ENCODE assay signal across 14 cellular contexts in the genomic region with DNA sequence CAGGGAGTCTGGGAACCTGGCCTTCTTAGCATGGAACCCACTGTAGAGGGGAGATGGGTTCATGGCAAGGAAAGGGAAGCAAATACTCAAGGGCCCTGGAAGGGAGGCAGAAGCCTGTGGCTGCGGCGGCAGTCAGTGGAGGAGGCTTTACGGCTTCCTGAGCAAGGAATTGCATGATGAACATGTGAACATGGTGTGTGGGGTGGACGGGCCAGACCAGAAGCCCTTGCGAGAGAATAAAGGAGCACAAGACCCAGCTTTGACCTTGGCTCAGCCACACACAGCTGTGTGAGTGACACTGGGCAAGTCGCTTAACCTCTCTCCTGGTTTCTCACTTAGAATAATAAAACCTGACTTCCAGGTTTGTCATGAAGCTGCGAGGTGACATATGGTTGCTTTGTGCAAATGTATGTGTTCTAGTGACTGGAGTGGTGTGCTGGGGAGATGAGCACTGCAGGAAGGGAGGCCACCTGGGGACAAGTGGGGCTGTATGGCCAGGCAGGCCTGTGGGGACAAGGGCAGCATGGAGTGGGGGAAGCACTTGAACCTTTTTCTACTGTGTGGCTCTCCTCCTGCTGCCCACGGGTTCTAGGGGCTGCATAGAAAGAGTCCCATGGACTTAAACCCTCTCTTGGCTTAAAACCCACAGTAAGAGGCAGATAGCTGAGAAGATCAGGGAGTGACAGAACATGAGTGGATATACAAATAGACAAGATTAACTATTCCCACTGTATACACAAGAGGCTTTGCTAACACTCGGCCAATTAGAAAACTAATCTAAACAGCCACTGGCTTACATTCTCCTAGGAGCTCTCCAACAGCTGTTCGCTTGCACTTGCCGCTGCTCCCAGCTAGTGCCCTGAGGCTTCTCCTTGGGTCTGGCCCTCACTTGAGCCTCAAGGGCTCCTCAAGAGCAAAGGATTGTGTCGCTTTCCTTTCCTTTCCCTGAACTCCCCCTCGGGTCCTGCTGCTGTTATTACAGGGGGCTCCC.
DNase-seq lines count a peak whose midpoint lies in the region; ATAC-seq and TF ChIP-seq lines count a peak whose summit lies in the region.
"Had no signal": no experiment of that assay in that cellular context is flagged by ENCODE, and none has a peak within 500 bp of the region (broad histone marks: within the 10 kb centered on the region; RNA-seq: fewer than 3 reads in every experiment).

No MANE protein-coding gene starts in this region.

- TF ChIP-seq CTCF in WTC11 (IDR thresholded peaks at IDR 0.05) = no peak
- no peak for TF ChIP-seq CTCF in nephron (IDR thresholded peaks at IDR 0.05; ENCODE audit: unreplicated experiment in 3 of 3)
- no peak for TF ChIP-seq CTCF in GM13976 (IDR thresholded peaks at IDR 0.05; ENCODE audit: borderline replicate concordance, control extremely low read depth, extremely low read depth, insufficient read depth, missing control alignments)
- TF ChIP-seq CTCF in H9 (conservative IDR thresholded peaks at IDR 0.05) = no peak

- no peak overlapping the region for H3K9ac ChIP-seq in H9 (ENCODE audit: extremely low read depth, insufficient read length, low read length)

- H2BK12ac ChIP-seq in H9 (ENCODE audit: insufficient read length, low read depth, low read length) = no peak overlapping the region

- H4K5ac ChIP-seq in H9 (ENCODE audit: insufficient read length, low read depth, low read length) = no peak overlapping the region

- peaks cover 19% of the 10 kb centered on the region for H3K4me1 ChIP-seq in H9 (ENCODE audit: insufficient read depth, low read length)

- H2AK5ac ChIP-seq in H9 (ENCODE audit: insufficient read length, low read length) = no peak overlapping the region

- H3K4me2 ChIP-seq in H9 (ENCODE audit: insufficient read depth, insufficient read length, low read length) = no peak overlapping the region

- H3K23ac ChIP-seq in H9 (ENCODE audit: insufficient read length, low read depth, low read length) = no peak overlapping the region

- H3K79me2 ChIP-seq in H9 (ENCODE audit: insufficient read depth, low read length) = no peaks in the 10 kb centered on the region

- H2AFZ ChIP-seq in H9 (ENCODE audit: low read length) = no peak overlapping the region

- H3K27ac Mint-ChIP-seq in WTC11 (peak overlapping the region; percentile 52; the same call in 1 of the 2 replicates), nephron (peak overlapping the region; percentile 77 to 99 (median 83)), H9 (peak overlapping the region in 1 of 3 experiments; percentile 46; a peak in 3 of 7 replicates)
- H3K27ac Mint-ChIP-seq in activated CD4-positive, alpha-beta memory T cell treated with anti-CD3 and anti-CD28 coated beads, Interleukin-2, amount 10 ng/mL, durations not matched to agents 7 days and 5 days = no peak overlapping the region
- H3K27ac Mint-ChIP-seq: activated naive CD4-positive, alpha-beta T cell treated with anti-CD3 and anti-CD28 coated beads, Interleukin-2, amount 10 ng/mL, durations not matched to agents 7 days and 5 days had no signal

- H3K9me3 Mint-ChIP-seq in WTC11 = no peaks in the 10 kb centered on the region
- no peaks in the 10 kb centered on the region for H3K9me3 Mint-ChIP-seq in nephron
- H3K9me3 Mint-ChIP-seq in activated CD4-positive, alpha-beta memory T cell treated with anti-CD3 and anti-CD28 coated beads, Interleukin-2, amount 10 ng/mL, durations not matched to agents 7 days and 5 days = no peaks in the 10 kb centered on the region
- H3K9me3 Mint-ChIP-seq in H9 = no peaks in the 10 kb centered on the region
- H3K9me3 Mint-ChIP-seq: activated naive CD4-positive, alpha-beta T cell treated with anti-CD3 and anti-CD28 coated beads, Interleukin-2, amount 10 ng/mL, durations not matched to agents 7 days and 5 days had no signal

- no peak overlapping the region for H2BK5ac ChIP-seq in H9 (ENCODE audit: insufficient read length, low read length)

- H3K27ac ChIP-seq in H9 (ENCODE audit: insufficient read length, low read depth, low read length) = no peak overlapping the region
- H3K27ac ChIP-seq: brain microvascular endothelial cell, thoracic aorta had no signal

- no peak; the same call in 1 of the 2 replicates for ATAC-seq in WTC11

- H3K4me3 Mint-ChIP-seq in WTC11 (no peak overlapping the region), nephron (peak overlapping the region in 1 of 3 experiments; percentile 1), H9 (no peak overlapping the region)
- no peak overlapping the region for H3K4me3 Mint-ChIP-seq in activated CD4-positive, alpha-beta memory T cell treated with anti-CD3 and anti-CD28 coated beads, Interleukin-2, amount 10 ng/mL, durations not matched to agents 7 days and 5 days
- H3K4me3 Mint-ChIP-seq: activated naive CD4-positive, alpha-beta T cell treated with anti-CD3 and anti-CD28 coated beads, Interleukin-2, amount 10 ng/mL, durations not matched to agents 7 days and 5 days had no signal

- H3K79me1 ChIP-seq in H9 (ENCODE audit: insufficient read depth, low read depth, low read length, poor library complexity, severe bottlenecking) = no peaks in the 10 kb centered on the region

- POLR2A ChIA-PET in WTC11 (lab: Charles Lee) = interaction anchor here (1.3 kb wide), 1 partner anchor 15 kb away, joined by 3 read pairs; no protein-coding TSS in a partner anchor
- POLR2A ChIA-PET in activated CD4-positive, alpha-beta memory T cell treated with anti-CD3 and anti-CD28 coated beads, Interleukin-2, amount 10 ng/mL, durations not matched to agents 7 days and 5 days (lab: Charles Lee) = no interaction called here

- H3K9me3 ChIP-seq in H9 (ENCODE audit: control insufficient read depth, low read depth, low read length) = no peaks in the 10 kb centered on the region
- H3K9me3 ChIP-seq: thoracic aorta had no signal

- no peak overlapping the region for H2BK20ac ChIP-seq in H9 (ENCODE audit: low read depth, low read length, poor library complexity, severe bottlenecking)

- no peak overlapping the region for H4K91ac ChIP-seq in H9 (ENCODE audit: insufficient read length, low read depth, low read length)

- peaks cover 51% of the 10 kb centered on the region for H3K4me1 Mint-ChIP-seq in WTC11
- peaks cover 82% of the 10 kb centered on the region for H3K4me1 Mint-ChIP-seq in nephron
- no peaks in the 10 kb centered on the region for H3K4me1 Mint-ChIP-seq in activated CD4-positive, alpha-beta memory T cell treated with anti-CD3 and anti-CD28 coated beads, Interleukin-2, amount 10 ng/mL, durations not matched to agents 7 days and 5 days
- H3K4me1 Mint-ChIP-seq in H9 = peaks cover 53 to 54% of the 10 kb centered on the region in 2 experiments
- H3K4me1 Mint-ChIP-seq: activated naive CD4-positive, alpha-beta T cell treated with anti-CD3 and anti-CD28 coated beads, Interleukin-2, amount 10 ng/mL, durations not matched to agents 7 days and 5 days had no signal

- H3K23me2 ChIP-seq in H9 (ENCODE audit: insufficient read length, low read depth, low read length, poor library complexity, severe bottlenecking) = no peaks in the 10 kb centered on the region

- H3K36me3 Mint-ChIP-seq in WTC11 = no peaks in the 10 kb centered on the region
- H3K36me3 Mint-ChIP-seq in nephron (ENCODE audit: low read depth) = no peaks in the 10 kb centered on the region
- no peaks in the 10 kb centered on the region for H3K36me3 Mint-ChIP-seq in activated CD4-positive, alpha-beta memory T cell treated with anti-CD3 and anti-CD28 coated beads, Interleukin-2, amount 10 ng/mL, durations not matched to agents 7 days and 5 days (ENCODE audit: low read depth)
- H3K36me3 Mint-ChIP-seq in H9 (ENCODE audit: insufficient read depth in 1 of 3, low read depth in 3 of 3) = no peaks in the 10 kb centered on the region
- H3K36me3 Mint-ChIP-seq: activated naive CD4-positive, alpha-beta T cell treated with anti-CD3 and anti-CD28 coated beads, Interleukin-2, amount 10 ng/mL, durations not matched to agents 7 days and 5 days had no signal

- no peak overlapping the region for H2BK120ac ChIP-seq in H9 (ENCODE audit: low read depth, low read length, poor library complexity, severe bottlenecking)

- no peak overlapping the region for H3K4ac ChIP-seq in H9 (ENCODE audit: low read depth, low read length)

- no peaks in the 10 kb centered on the region for H3K27me3 ChIP-seq in H9 (ENCODE audit: insufficient read depth, low read length)

- H3K14ac ChIP-seq in H9 (ENCODE audit: insufficient read depth, low read length) = no peak overlapping the region; the same call in 1 of the 2 replicates

- DNase-seq in DMS53 treated with DMSO at 0.1 percent for 48 hours (lab: John Stamatoyannopoulos, UW; ENCODE audit: unreplicated experiment) (peak; percentile 90), NCI-H2029 (lab: John Stamatoyannopoulos, UW) (peak; percentile 85), WTC11 (ENCODE audit: low spot score) (no peak), GM13976 (ENCODE audit: low spot score) (no peak), H9 (no peak)
- DNase-seq in activated CD4-positive, alpha-beta memory T cell treated with anti-CD3 and anti-CD28 coated beads, Interleukin-2, amount 10 ng/mL, durations not matched to agents 7 days and 5 days = no peak
- DNase-seq in activated CD4-positive, CD25-positive, alpha-beta regulatory T cell treated with anti-CD3 and anti-CD28 coated beads, Interleukin-2, amount 50 U/mL, for 72 hours = no peak
- DNase-seq: activated naive CD4-positive, alpha-beta T cell treated with anti-CD3 and anti-CD28 coated beads, Interleukin-2, amount 10 ng/mL, durations not matched to agents 7 days and 5 days; AML-193; brain microvascular endothelial cell; effector CD4-positive, alpha-beta T cell; NCI-H1048 had no signal

- H4K8ac ChIP-seq in H9 (replicated peaks; ENCODE audit: insufficient read length, low read depth, low read length) = no peak overlapping the region

- H3T11ph ChIP-seq in H9 (ENCODE audit: low read length) = no peak overlapping the region

- H2BK15ac ChIP-seq in H9 (ENCODE audit: low read depth, low read length) = no peak overlapping the region

- H3K18ac ChIP-seq in H9 (ENCODE audit: insufficient read length, low read depth, low read length) = no peak overlapping the region

- CTCF ChIA-PET in WTC11 (lab: Charles Lee) = interaction anchor here (1.5 kb wide), 1 partner anchor 64 kb away, joined by 4 read pairs; no protein-coding TSS in a partner anchor
- CTCF ChIA-PET in activated CD4-positive, alpha-beta memory T cell treated with anti-CD3 and anti-CD28 coated beads, Interleukin-2, amount 10 ng/mL, durations not matched to agents 7 days and 5 days (lab: Charles Lee) = no interaction called here

- H4K20me1 ChIP-seq in H9 (ENCODE audit: control insufficient read depth, insufficient read depth, insufficient read length) = peaks cover 2% of the 10 kb centered on the region

- H3K56ac ChIP-seq in H9 (ENCODE audit: insufficient read length, low read depth, low read length) = no peak overlapping the region

- in situ Hi-C loops in GM13976 (cut with MboI; ENCODE audit: low sequenced_read_pairs, unreplicated experiment) = no loop called here

- H3K27me3 Mint-ChIP-seq in WTC11 (ENCODE audit: low read depth) = no peaks in the 10 kb centered on the region
- peaks cover 5% of the 10 kb centered on the region for H3K27me3 Mint-ChIP-seq in nephron (ENCODE audit: low read depth)
- H3K27me3 Mint-ChIP-seq in activated CD4-positive, alpha-beta memory T cell treated with anti-CD3 and anti-CD28 coated beads, Interleukin-2, amount 10 ng/mL, durations not matched to agents 7 days and 5 days = peaks cover 13% of the 10 kb centered on the region
- H3K27me3 Mint-ChIP-seq in H9 (ENCODE audit: low read depth) = peaks cover 1% of the 10 kb centered on the region; the same call in 1 of the 2 replicates

- no CpG with 5 or more reads among the region's 13 CpGs for WGBS in H9 (ENCODE audit: extremely low coverage, insufficient read length, low lambda C conversion rate)

Comparison
In these comparisons a context has a peak if more than half of its experiments do, and no peak if none do; other contexts are left out.
1. DNase-seq: peak in DMS53 treated with DMSO at 0.1 percent for 48 hours (single experiment) and NCI-H2029 (single experiment); none in WTC11 (single experiment), activated CD4-positive, alpha-beta memory T cell treated with anti-CD3 and anti-CD28 coated beads, Interleukin-2, amount 10 ng/mL, durations not matched to agents 7 days and 5 days (single experiment), activated CD4-positive, CD25-positive, alpha-beta regulatory T cell treated with anti-CD3 and anti-CD28 coated beads, Interleukin-2, amount 50 U/mL, for 72 hours (single experiment), GM13976 (single experiment) and H9 (single experiment).